In genomic region chr4:60081839-60082238, GRCh38 we compare ENCODE assay signal across 7 cellular contexts.
"Had no signal": no experiment of that assay in that cellular context is flagged by ENCODE, and none has a peak within 500 bp of the region (broad histone marks: within the 10 kb centered on the region; RNA-seq: fewer than 3 reads in every experiment).

No MANE protein-coding gene starts in this region.

- H3K27ac Mint-ChIP-seq: IgD-negative memory B cell had no signal

- H3K27ac ChIP-seq: HL-60 had no signal

- H3K4me1 Mint-ChIP-seq: IgD-negative memory B cell had no signal

- H3K27me3 Mint-ChIP-seq: IgD-negative memory B cell had no signal

- H3K4me3 Mint-ChIP-seq: IgD-negative memory B cell had no signal

- ATAC-seq: HepG2, K562 had no signal

- DNase-seq: IMR-90, KBM-7, KG1 had no signal

- H3K36me3 Mint-ChIP-seq: IgD-negative memory B cell had no signal

- H3K4me3 ChIP-seq: K562 had no signal
